Comparison of ENCODE assay signal across 21 cellular contexts in genomic region chr7:134962270-134962669, GRCh38. TPM values are rescaled to one million over a fixed set of nuclear protein-coding genes. Genes with fewer than 3 reads are reported as not detected.
A peak's percentile ranks its signal among the peaks of the same experiment; 100 is the strongest.
DNase-seq lines count a peak whose midpoint lies in the region; ATAC-seq and TF ChIP-seq lines count a peak whose summit lies in the region.
"Had no signal": no experiment of that assay in that cellular context is flagged by ENCODE, and none has a peak within 500 bp of the region (broad histone marks: within the 10 kb centered on the region; RNA-seq: fewer than 3 reads in every experiment).

No MANE protein-coding gene starts in this region.

- peak overlapping the region; percentile 79 for H3K27ac Mint-ChIP-seq in chondrocyte (ENCODE audit: unreplicated experiment)

- no peaks in the 10 kb centered on the region for H3K9me2 ChIP-seq in hepatocyte (replicated peaks; ENCODE audit: insufficient read depth)

- ATAC-seq in activated T-cell treated with anti-CD3 and anti-CD28 coated beads, Interleukin-2, amount 50 U/mL, for 4 hours = no peak
- no peak for ATAC-seq in HG03354 (IDR thresholded peaks at IDR 0.05; ENCODE audit: poor library complexity, severe bottlenecking, unreplicated experiment)
- ATAC-seq: mucosa of descending colon, WTC11 had no signal

- H3K36me3 ChIP-seq in left ventricle myocardium inferior (peaks cover 97% of the 10 kb centered on the region), right atrium auricular region (peaks cover 100% of the 10 kb centered on the region), hepatocyte (replicated peaks; ENCODE audit: insufficient read depth, low read depth) (peaks cover 5% of the 10 kb centered on the region)

- H3K27me3 Mint-ChIP-seq in chondrocyte (ENCODE audit: low read depth) = no peaks in the 10 kb centered on the region
- H3K27me3 Mint-ChIP-seq in activated T-cell treated with anti-CD3 and anti-CD28 coated beads, Interleukin-2, amount 50 U/mL, for 4 hours (ENCODE audit: low read depth) = peaks cover 6% of the 10 kb centered on the region
- H3K27me3 Mint-ChIP-seq: progenitor cell of endocrine pancreas had no signal

- H3K27me3 ChIP-seq in left ventricle myocardium inferior (ENCODE audit: low read depth) = no peaks in the 10 kb centered on the region
- no peaks in the 10 kb centered on the region for H3K27me3 ChIP-seq in right atrium auricular region
- no peaks in the 10 kb centered on the region for H3K27me3 ChIP-seq in hepatocyte
- H3K27me3 ChIP-seq: BLaER1, MG63 had no signal

- H3K36me3 Mint-ChIP-seq in chondrocyte (ENCODE audit: low read depth) = peaks cover 77% of the 10 kb centered on the region
- H3K36me3 Mint-ChIP-seq in activated T-cell treated with anti-CD3 and anti-CD28 coated beads, Interleukin-2, amount 50 U/mL, for 4 hours (ENCODE audit: insufficient read depth) = no peaks in the 10 kb centered on the region

- peaks cover 48% of the 10 kb centered on the region for H3K4me1 Mint-ChIP-seq in chondrocyte (ENCODE audit: low read depth)
- no peaks in the 10 kb centered on the region for H3K4me1 Mint-ChIP-seq in activated T-cell treated with anti-CD3 and anti-CD28 coated beads, Interleukin-2, amount 50 U/mL, for 4 hours (ENCODE audit: low read depth)
- H3K4me1 Mint-ChIP-seq: WTC11 had no signal

- H3K4me1 ChIP-seq in left ventricle myocardium inferior (no peaks in the 10 kb centered on the region), right atrium auricular region (no peaks in the 10 kb centered on the region), hepatocyte (ENCODE audit: insufficient read depth) (no peaks in the 10 kb centered on the region)
- H3K4me1 ChIP-seq: BLaER1 had no signal

- TF ChIP-seq CTCF in left ventricle myocardium inferior (IDR thresholded peaks at IDR 0.05; ENCODE audit: borderline replicate concordance) = no peak
- no peak for TF ChIP-seq CTCF in right atrium auricular region (IDR thresholded peaks at IDR 0.05)
- peak; percentile 53 for TF ChIP-seq CTCF in chondrocyte (IDR thresholded peaks at IDR 0.05)
- TF ChIP-seq CTCF in hepatocyte (IDR thresholded peaks at IDR 0.05; ENCODE audit: poor library complexity) = no peak

- H2AFZ ChIP-seq in hepatocyte = no peak overlapping the region

- H3K79me2 ChIP-seq in hepatocyte = no peaks in the 10 kb centered on the region

- H3K9me3 Mint-ChIP-seq in chondrocyte (ENCODE audit: low read depth) = no peaks in the 10 kb centered on the region
- no peaks in the 10 kb centered on the region for H3K9me3 Mint-ChIP-seq in activated T-cell treated with anti-CD3 and anti-CD28 coated beads, Interleukin-2, amount 50 U/mL, for 4 hours
- H3K9me3 Mint-ChIP-seq: WTC11 had no signal

- H3K4me2 ChIP-seq in hepatocyte = no peak overlapping the region
- H3K4me2 ChIP-seq: BLaER1 had no signal

- intact Hi-C loops in left ventricle myocardium inferior (cut with micrococcal nuclease) = no loop called here

- H3K27ac ChIP-seq in left ventricle myocardium inferior (replicated peaks) = peak overlapping the region; percentile 0
- H3K27ac ChIP-seq in right atrium auricular region = no peak overlapping the region
- H3K27ac ChIP-seq in hepatocyte = peak overlapping the region; percentile 18
- H3K27ac ChIP-seq: BLaER1 had no signal

- H4K20me1 ChIP-seq in hepatocyte (ENCODE audit: insufficient read depth, poor library complexity, severe bottlenecking) = no peaks in the 10 kb centered on the region
- H4K20me1 ChIP-seq: BLaER1 had no signal

- H3K4me3 ChIP-seq in left ventricle myocardium inferior = no peak overlapping the region
- no peak overlapping the region for H3K4me3 ChIP-seq in right atrium auricular region
- no peak overlapping the region for H3K4me3 ChIP-seq in hepatocyte
- H3K4me3 ChIP-seq: BLaER1, MG63, mucosa of descending colon had no signal

- no peak overlapping the region for H3K4me3 Mint-ChIP-seq in chondrocyte (ENCODE audit: unreplicated experiment)
- no peak overlapping the region for H3K4me3 Mint-ChIP-seq in activated T-cell treated with anti-CD3 and anti-CD28 coated beads, Interleukin-2, amount 50 U/mL, for 4 hours
- H3K4me3 Mint-ChIP-seq: WTC11 had no signal

- no peaks in the 10 kb centered on the region for H3K9me3 ChIP-seq in left ventricle myocardium inferior (replicated peaks)
- no peaks in the 10 kb centered on the region for H3K9me3 ChIP-seq in right atrium auricular region
- no peaks in the 10 kb centered on the region for H3K9me3 ChIP-seq in hepatocyte (ENCODE audit: low read depth)
- H3K9me3 ChIP-seq: BLaER1, MG63, mucosa of descending colon had no signal

- DNase-seq in left ventricle myocardium inferior (no peak), right atrium auricular region (ENCODE audit: low spot score) (no peak), chondrocyte (ENCODE audit: low spot score) (no peak), hepatocyte (ENCODE audit: low spot score) (no peak), NCI-H69 (lab: John Stamatoyannopoulos, UW) (no peak), H4 (ENCODE audit: low spot score) (no peak)
- no peak for DNase-seq in activated T-cell treated with anti-CD3 and anti-CD28 coated beads, Interleukin-2, amount 50 U/mL, for 4 hours
- DNase-seq: activated CD4-positive, alpha-beta T cell treated with anti-CD3 and anti-CD28 coated beads, Interleukin-2, amount 50 U/mL, for 4 hours; activated effector memory CD4-positive, alpha-beta T cell treated with Interleukin-2 at 50 U/mL for 16 hours; cortex of kidney; hypothalamus; MG63; mucosa of descending colon; NCI-H146; NCI-H510A treated with DMSO at 0.1 percent for 48 hours; NK-92 treated with Interleukin-12 subunit alpha and Interleukin-12 subunit beta, amount 100 ng/mL, for 24 hours; T-helper 9 cell had no signal

RNA-seq across cellular contexts. Expression of gene AGBL3, which starts 24.0 kb away (rescaled TPM):
- 1.5 TPM for total RNA-seq in left ventricle myocardium inferior
- total RNA-seq in right atrium auricular region = 1 to 10 TPM in 1 of 2 donors, under 1 TPM in 1; 0.67 to 1.9 TPM
- 0.30 to 0.94 TPM (median 0.69 TPM) in 3 replicates for total RNA-seq in chondrocyte
- total RNA-seq in hepatocyte = 4.4 and 6.4 TPM in 2 replicates
- 2.3 and 3.4 TPM in 2 replicates for polyA plus RNA-seq in hepatocyte
- total RNA-seq in H4 (2014; rRNA removed; shearing (Covaris generic)) = 1.2 TPM in 1 of 2 replicates, not detected in the other
- total RNA-seq in activated T-cell treated with anti-CD3 and anti-CD28 coated beads, Interleukin-2, amount 50 U/mL, for 4 hours = 1 to 10 TPM; 1.2 to 2.7 (median 2.1) TPM

Comparison
In these comparisons a context has a peak if more than half of its experiments do, and no peak if none do; other contexts are left out.
1. H3K27ac ChIP-seq: peak in left ventricle myocardium inferior (single experiment) and hepatocyte (single experiment); none in right atrium auricular region (0 of 2).